8 cellular contexts compared by ENCODE assay signal in genomic region chrX:70196961-70197805, GRCh38. TPM values are rescaled to one million over a fixed set of nuclear protein-coding genes. Genes with fewer than 3 reads are reported as not detected.
DNase-seq lines count a peak whose midpoint lies in the region; ATAC-seq and TF ChIP-seq lines count a peak whose summit lies in the region.

No MANE protein-coding gene starts in this region.

- CTCF ChIA-PET in BJ (lab: Yijun Ruan, JAX): interaction anchor here (0.6 to 2.1 kb wide), 5 partner anchors 11 to 280 kb away, joined by 3 to 6 read pairs (median 3); no protein-coding TSS in a partner anchor

- peak overlapping the region; percentile 65 for H3K4me2 ChIP-seq in OCI-LY3 (ENCODE audit: low read length)

- peak overlapping the region; percentile 75; the same call in 1 of the 2 replicates for H2AFZ ChIP-seq in OCI-LY3 (ENCODE audit: low read depth, low read length)

- H4K20me1 ChIP-seq in OCI-LY3 (ENCODE audit: insufficient read depth, low read length): no peaks in the 10 kb centered on the region

- H3K27ac Mint-ChIP-seq in activated T-cell treated with anti-CD3 and anti-CD28 coated beads, Interleukin-2, amount 50 U/mL, for 24 hours: no peak overlapping the region

- H3K4me1 Mint-ChIP-seq in activated T-cell treated with anti-CD3 and anti-CD28 coated beads, Interleukin-2, amount 50 U/mL, for 24 hours (ENCODE audit: low read depth): peaks cover 3% of the 10 kb centered on the region

- peaks cover 52% of the 10 kb centered on the region for H3K27me3 Mint-ChIP-seq in activated T-cell treated with anti-CD3 and anti-CD28 coated beads, Interleukin-2, amount 50 U/mL, for 24 hours

- no peaks in the 10 kb centered on the region for H3K79me2 ChIP-seq in OCI-LY3 (ENCODE audit: low read length)

- no peak for DNase-seq in BJ (ENCODE audit: low read depth)
- peak; percentile 61 for DNase-seq in activated T-cell treated with anti-CD3 and anti-CD28 coated beads, Interleukin-2, amount 50 U/mL, for 24 hours
- peak; percentile 20 for DNase-seq in fibroblast of the conjunctiva (ENCODE audit: low read depth)
- DNase-seq in renal cortical epithelial cell (ENCODE audit: low read depth): peak; percentile 58
- DNase-seq in GF-D8 (lab: John Stamatoyannopoulos, UW): no peak

- no peaks in the 10 kb centered on the region for H3K27me3 ChIP-seq in BJ (ENCODE audit: control insufficient read depth, insufficient read depth, low read length)
- H3K27me3 ChIP-seq in OCI-LY3 (ENCODE audit: low read depth, low read length): no peaks in the 10 kb centered on the region

- H3K9me3 Mint-ChIP-seq in activated T-cell treated with anti-CD3 and anti-CD28 coated beads, Interleukin-2, amount 50 U/mL, for 24 hours: no peaks in the 10 kb centered on the region

- peak; percentile 58 for TF ChIP-seq CTCF in BJ (IDR thresholded peaks at IDR 0.05; ENCODE audit: insufficient read depth, low read depth, low read length)
- TF ChIP-seq CTCF in OCI-LY3 (IDR thresholded peaks at IDR 0.05; ENCODE audit: low read depth, low read length): peak; percentile 73

- H3K27ac ChIP-seq in OCI-LY3 (ENCODE audit: low read length): no peak overlapping the region

- H3K4me1 ChIP-seq in OCI-LY3 (ENCODE audit: low read length): no peaks in the 10 kb centered on the region

- H3K4me3 ChIP-seq in BJ (ENCODE audit: low read depth, low read length) (no peak overlapping the region), OCI-LY3 (ENCODE audit: low read length) (peak overlapping the region; percentile 55)

- H3K36me3 Mint-ChIP-seq in activated T-cell treated with anti-CD3 and anti-CD28 coated beads, Interleukin-2, amount 50 U/mL, for 24 hours (ENCODE audit: low read depth): no peaks in the 10 kb centered on the region

- H3K9ac ChIP-seq in OCI-LY3 (ENCODE audit: low read length): no peak overlapping the region

- no peaks in the 10 kb centered on the region for H3K9me3 ChIP-seq in OCI-LY3 (ENCODE audit: insufficient read depth, low read length)

- H3K4me3 Mint-ChIP-seq in activated T-cell treated with anti-CD3 and anti-CD28 coated beads, Interleukin-2, amount 50 U/mL, for 24 hours: no peak overlapping the region

- no peaks in the 10 kb centered on the region for H3K36me3 ChIP-seq in BJ (ENCODE audit: control insufficient read depth, insufficient read depth, low read length)
- no peaks in the 10 kb centered on the region for H3K36me3 ChIP-seq in OCI-LY3 (replicated peaks; ENCODE audit: low read depth, low read length)

- POLR2A ChIA-PET in BJ (lab: Charles Lee): no interaction called here

- ATAC-seq in GM18909 (IDR thresholded peaks at IDR 0.05; ENCODE audit: poor library complexity, unreplicated experiment) (peak; percentile 86), HG03378 (IDR thresholded peaks at IDR 0.05; ENCODE audit: unreplicated experiment) (peak; percentile 76)

RNA-seq across cellular contexts. Expression of gene DGAT2L6, which starts 19.9 kb away (rescaled TPM):
- polyA plus RNA-seq in BJ (2011; rRNA removed): not detected in 2 replicates
- polyA minus RNA-seq in BJ (2011; rRNA and poly(A)+ RNA removed): not detected in 2 replicates
- not detected in 2 replicates for total RNA-seq in renal cortical epithelial cell

RNA-seq across cellular contexts. Expression of gene AWAT1, which starts 37.3 kb away (rescaled TPM):
- not detected in 2 replicates for polyA plus RNA-seq in BJ (2011; rRNA removed)
- polyA minus RNA-seq in BJ (2011; rRNA and poly(A)+ RNA removed): not detected in 2 replicates
- total RNA-seq in renal cortical epithelial cell: not detected in 2 replicates

Comparison
In these comparisons a context has a peak if more than half of its experiments do, and no peak if none do; other contexts are left out.
1. DNase-seq: peak in activated T-cell treated with anti-CD3 and anti-CD28 coated beads, Interleukin-2, amount 50 U/mL, for 24 hours (single experiment), fibroblast of the conjunctiva (single experiment) and renal cortical epithelial cell (single experiment); none in BJ (single experiment) and GF-D8 (single experiment).